ENCODE assay signal across 8 cellular contexts in genomic region chr4:184826315-184827266, GRCh38. TPM values are rescaled to one million over a fixed set of nuclear protein-coding genes. Genes with fewer than 3 reads are reported as not detected.
DNase-seq lines count a peak whose midpoint lies in the region; ATAC-seq and TF ChIP-seq lines count a peak whose summit lies in the region.

No MANE protein-coding gene starts in this region.

- H3K4me1 Mint-ChIP-seq in T-helper 17 cell: peaks cover 25% of the 10 kb centered on the region

- H3K36me3 ChIP-seq in BJ (ENCODE audit: control insufficient read depth, insufficient read depth, low read length) (no peaks in the 10 kb centered on the region; the same call in 1 of the 2 replicates), breast epithelium (no peaks in the 10 kb centered on the region)

- H3K27ac Mint-ChIP-seq in T-helper 17 cell: peak overlapping the region; percentile 92

- peak overlapping the region; percentile 76 to 86 for H3K27ac ChIP-seq in breast epithelium

- ATAC-seq in GM19025 (IDR thresholded peaks at IDR 0.05; ENCODE audit: low read depth, unreplicated experiment) (peak; percentile 40), HG03196 (IDR thresholded peaks at IDR 0.05; ENCODE audit: unreplicated experiment) (peak; percentile 43), T-helper 17 cell (peak; percentile 68)

- TF ChIP-seq POLR2A in breast epithelium (IDR thresholded peaks at IDR 0.05) (no peak), lower leg skin (IDR thresholded peaks at IDR 0.05) (no peak)

- CTCF ChIA-PET in BJ (lab: Yijun Ruan, JAX): no interaction called here

- no peaks in the 10 kb centered on the region for H3K4me1 ChIP-seq in breast epithelium

- intact Hi-C loops in breast epithelium (cut with DNase I; ENCODE audit: low total_unique reads) (no loop called here), lower leg skin (cut with DNase I; ENCODE audit: low total_unique reads) (no loop called here)

- no peak for DNase-seq in BJ (ENCODE audit: low read depth)
- DNase-seq in T-helper 17 cell: peak; percentile 45 to 60 (median 46)
- DNase-seq in breast epithelium (ENCODE audit: low spot score in 2 of 2): no peak
- DNase-seq in lower leg skin (ENCODE audit: low spot score in 2 of 2): peak in 1 of 2 donors; percentile 90
- DNase-seq in stimulated activated CD8-positive, alpha-beta memory T cell treated with anti-CD3 and anti-CD28 coated beads, Interleukin-15, amount 100 ng/mL, for 1 hour (ENCODE audit: low read depth): peak; percentile 24
- no peak for DNase-seq in NCI-H1694 treated with DMSO at 0.1 percent for 48 hours (lab: John Stamatoyannopoulos, UW)

- H3K4me3 ChIP-seq in BJ (ENCODE audit: low read depth, low read length) (peak overlapping the region; percentile 61), breast epithelium (peak overlapping the region; percentile 53 to 92 (median 73)), lower leg skin (ENCODE audit: low read depth, poor library complexity, severe bottlenecking) (peak overlapping the region; percentile 45)

- no peak for TF ChIP-seq CTCF in BJ (IDR thresholded peaks at IDR 0.05; ENCODE audit: insufficient read depth, low read depth, low read length)
- TF ChIP-seq CTCF in breast epithelium (IDR thresholded peaks at IDR 0.05): no peak
- TF ChIP-seq CTCF in lower leg skin (IDR thresholded peaks at IDR 0.05): no peak

- no peaks in the 10 kb centered on the region for H3K27me3 Mint-ChIP-seq in T-helper 17 cell

- H3K27me3 ChIP-seq in BJ (ENCODE audit: control insufficient read depth, insufficient read depth, low read length): no peaks in the 10 kb centered on the region
- H3K27me3 ChIP-seq in breast epithelium: no peaks in the 10 kb centered on the region

- peaks cover 2% of the 10 kb centered on the region for H3K36me3 Mint-ChIP-seq in T-helper 17 cell (ENCODE audit: low read depth)

- WGBS in lower leg skin, 2 donors: 15 to 27% methylated on average over 31 to 50 of the region's 50 CpGs

- H3K4me3 Mint-ChIP-seq in T-helper 17 cell: peak overlapping the region; percentile 93

- H3K9me3 ChIP-seq in T-helper 17 cell (ENCODE audit: control insufficient read depth, low read length, poor library complexity, severe bottlenecking) (no peaks in the 10 kb centered on the region), breast epithelium (no peaks in the 10 kb centered on the region)

- POLR2A ChIA-PET in BJ (lab: Charles Lee): no interaction called here

RNA-seq across cellular contexts. Expression of gene ACSL1, which starts 0.8 kb away (rescaled TPM):
- polyA plus RNA-seq in BJ (2011; rRNA removed): 8.1 and 11.6 TPM in 2 replicates
- polyA minus RNA-seq in BJ (2011; rRNA and poly(A)+ RNA removed): 11.7 and 15.7 TPM in 2 replicates
- total RNA-seq in T-helper 17 cell (10 to 100 TPM; 12.1 to 13.3 TPM), breast epithelium (100 to 1,000 TPM; 167 to 797 (median 254) TPM), lower leg skin (100 to 1,000 TPM; 190 to 308 (median 266) TPM)

Comparison
In these comparisons a context has a peak if more than half of its experiments do, and no peak if none do; other contexts are left out.
1. DNase-seq: peak in T-helper 17 cell (3 of 3) and stimulated activated CD8-positive, alpha-beta memory T cell treated with anti-CD3 and anti-CD28 coated beads, Interleukin-15, amount 100 ng/mL, for 1 hour (single experiment); none in BJ (single experiment), breast epithelium (0 of 2) and NCI-H1694 treated with DMSO at 0.1 percent for 48 hours (single experiment).
2. RNA of gene ACSL1, which starts 0.8 kb away (total RNA-seq): 190 to 308 TPM in lower leg skin and 167 to 797 TPM in breast epithelium; 12.1 to 13.3 TPM in T-helper 17 cell; every median in the first group is over 10 times any median in the second.
3. Peak in every context shown above with its lines, with median percentiles within 50 percentile points of each other: H3K4me3 ChIP-seq and ATAC-seq.